ENCODE assay signal across 10 cellular contexts in genomic region chr1:204466416-204467405, GRCh38. TPM values are rescaled to one million over a fixed set of nuclear protein-coding genes. Genes with fewer than 3 reads are reported as not detected.
DNase-seq lines count a peak whose midpoint lies in the region; ATAC-seq and TF ChIP-seq lines count a peak whose summit lies in the region.
"Had no signal": no experiment of that assay in that cellular context is flagged by ENCODE, and none has a peak within 500 bp of the region (broad histone marks: within the 10 kb centered on the region; RNA-seq: fewer than 3 reads in every experiment).

No MANE protein-coding gene starts in this region.

- CTCF ChIA-PET in HEK293 (lab: Yijun Ruan, JAX): interaction anchor here (0.5 to 1.2 kb wide), 4 partner anchors 10 to 70 kb away, joined by 3 to 6 read pairs (median 4); no protein-coding TSS in a partner anchor

- H3K4me1 ChIP-seq in HEK293 (ENCODE audit: control insufficient read depth, insufficient read depth, low read length) (no peaks in the 10 kb centered on the region), right cardiac atrium (ENCODE audit: control insufficient read depth, insufficient read depth, low read length) (peaks cover 50% of the 10 kb centered on the region), spleen (peaks cover 44 to 73% (median 61%) of the 10 kb centered on the region in 6 donors), GM23248 (ENCODE audit: insufficient read depth) (no peaks in the 10 kb centered on the region)

- H3K4me3 ChIP-seq in HEK293 (ENCODE audit: low read depth, low read length): no peak overlapping the region
- peak overlapping the region; percentile 29 for H3K4me3 ChIP-seq in right cardiac atrium (ENCODE audit: low read length)
- no peak overlapping the region for H3K4me3 ChIP-seq in spleen
- H3K4me3 ChIP-seq in GM23248: no peak overlapping the region
- H3K4me3 ChIP-seq: smooth muscle cell had no signal

- H3K9me2 ChIP-seq in GM23248 (ENCODE audit: insufficient read depth): no peaks in the 10 kb centered on the region

- peak; percentile 50 to 82 (median 81) for DNase-seq in right cardiac atrium
- no peak for DNase-seq in spleen
- DNase-seq in GM23248: no peak
- no peak for DNase-seq in hepatic stellate cell (ENCODE audit: low spot score)
- DNase-seq: amniotic stem cell had no signal

- no peaks in the 10 kb centered on the region for H3K27me3 ChIP-seq in right cardiac atrium (ENCODE audit: control insufficient read depth, insufficient read depth)
- no peaks in the 10 kb centered on the region for H3K27me3 ChIP-seq in spleen (replicated peaks in 1 of 7)
- peaks cover 6% of the 10 kb centered on the region; the same call in 1 of the 2 replicates for H3K27me3 ChIP-seq in GM23248 (replicated peaks; ENCODE audit: insufficient read depth)

- no peak for TF ChIP-seq CTCF in HEK293 (tag by site-specific recombination; IDR thresholded peaks at IDR 0.05)
- no peak for TF ChIP-seq CTCF in spleen (IDR thresholded peaks at IDR 0.05 in 8 of 11, conservative IDR thresholded peaks at IDR 0.05 in 3 of 11)

- ATAC-seq in activated T-helper 17 cell treated with anti-CD3 and anti-CD28 coated beads, Interleukin-2, amount 50 U/mL, for 72 hours (replicated peaks): no peak
- peak; percentile 67 to 74 for ATAC-seq in right cardiac atrium
- no peak for ATAC-seq in HG03039 (IDR thresholded peaks at IDR 0.05; ENCODE audit: unreplicated experiment)
- no peak for ATAC-seq in GM19452 (IDR thresholded peaks at IDR 0.05; ENCODE audit: unreplicated experiment)

- no peak for TF ChIP-seq POLR2A in spleen (IDR thresholded peaks at IDR 0.05)

- POLR2A ChIA-PET in HEK293 (lab: Yijun Ruan, JAX): no interaction called here

- no peaks in the 10 kb centered on the region for H3K9me3 Mint-ChIP-seq in activated T-helper 17 cell treated with anti-CD3 and anti-CD28 coated beads, Interleukin-2, amount 50 U/mL, for 72 hours

- H2AFZ ChIP-seq in GM23248: no peak overlapping the region

- H3K4me2 ChIP-seq in GM23248 (ENCODE audit: unreplicated experiment): no peak overlapping the region
- H3K4me2 ChIP-seq: smooth muscle cell had no signal

- no peak overlapping the region for H3K9ac ChIP-seq in GM23248

- H3K9me3 ChIP-seq in HEK293 (ENCODE audit: control insufficient read depth, insufficient read depth, low read depth, low read length) (no peaks in the 10 kb centered on the region), right cardiac atrium (ENCODE audit: control insufficient read depth, low read length) (no peaks in the 10 kb centered on the region), spleen (no peaks in the 10 kb centered on the region), GM23248 (ENCODE audit: low read depth) (no peaks in the 10 kb centered on the region)

- no peaks in the 10 kb centered on the region for H4K20me1 ChIP-seq in GM23248 (ENCODE audit: insufficient read depth)

- peaks cover 69% of the 10 kb centered on the region for H3K36me3 Mint-ChIP-seq in activated T-helper 17 cell treated with anti-CD3 and anti-CD28 coated beads, Interleukin-2, amount 50 U/mL, for 72 hours (ENCODE audit: low read depth)

- no peaks in the 10 kb centered on the region for H3K27me3 Mint-ChIP-seq in activated T-helper 17 cell treated with anti-CD3 and anti-CD28 coated beads, Interleukin-2, amount 50 U/mL, for 72 hours

- intact Hi-C loops in right cardiac atrium (cut with DNase I) (no loop called here), spleen (cut with DNase I; ENCODE audit: low total_unique reads) (no loop called here)

- H3K4me1 Mint-ChIP-seq in activated T-helper 17 cell treated with anti-CD3 and anti-CD28 coated beads, Interleukin-2, amount 50 U/mL, for 72 hours: peaks cover 40% of the 10 kb centered on the region

- WGBS in right cardiac atrium: 25% methylated on average over 17 of the region's 17 CpGs
- 48 to 70% (median 64%) methylated on average over 15 to 17 of the region's 17 CpGs for WGBS in spleen, 5 donors
- 50 to 57% methylated on average over 16 to 17 of the region's 17 CpGs for WGBS in GM23248 (ENCODE audit: low coverage in 1 of 2, low lambda C conversion rate in 2 of 2, missing lambda C conversion rate in 2 of 2), 2 experiments

- H3K4me3 Mint-ChIP-seq in activated T-helper 17 cell treated with anti-CD3 and anti-CD28 coated beads, Interleukin-2, amount 50 U/mL, for 72 hours: no peak overlapping the region

- H3K27ac ChIP-seq in HEK293 (ENCODE audit: extremely low read depth, low read depth, low read length) (no peak overlapping the region), right cardiac atrium (ENCODE audit: low read length) (peak overlapping the region; percentile 98), spleen (peak overlapping the region; percentile 60 to 85 (median 81)), GM23248 (no peak overlapping the region)

- H3K27ac Mint-ChIP-seq in activated T-helper 17 cell treated with anti-CD3 and anti-CD28 coated beads, Interleukin-2, amount 50 U/mL, for 72 hours: peak overlapping the region; percentile 10

- H3F3A ChIP-seq in GM23248 (ENCODE audit: insufficient read depth): no peaks in the 10 kb centered on the region

- H3K36me3 ChIP-seq in HEK293 (ENCODE audit: control insufficient read depth in 2 of 2, insufficient read depth in 1 of 2, low read length in 2 of 2) (no peaks in the 10 kb centered on the region), spleen (peaks cover 0 to 46% (median 13%) of the 10 kb centered on the region in 6 donors), GM23248 (ENCODE audit: low read depth) (no peaks in the 10 kb centered on the region)

- in situ Hi-C loops in GM23248 (cut with MboI): no loop called here

- no peaks in the 10 kb centered on the region for H3K79me2 ChIP-seq in GM23248 (ENCODE audit: insufficient read depth)

TF ChIP-seq in HEK293, 187 proteins besides CTCF, POLR2A, EP300 and RAD21:
- 0 out of 2 replicates have a peak, but pooled peaks have one; percentile 14 for TF ChIP-seq ZIC2 (tag by site-specific recombination; IDR thresholded peaks at IDR 0.05)
- peak; percentile 31; the same call in 1 of the 2 replicates for TF ChIP-seq PRDM1 (tag by site-specific recombination; IDR thresholded peaks at IDR 0.05)
- no peak for TF ChIP-seq ZFP3 (tag by site-specific recombination; IDR thresholded peaks at IDR 0.05; ENCODE audit: low read depth)
- no peak for TF ChIP-seq ZFP41 (tag by site-specific recombination; IDR thresholded peaks at IDR 0.05; ENCODE audit: borderline replicate concordance)
- no peak for TF ChIP-seq ZNF747 (tag by site-specific recombination; IDR thresholded peaks at IDR 0.05)

RNA-seq across cellular contexts. Expression of gene PIK3C2B, which starts 27.9 kb away (rescaled TPM):
- 10 to 100 TPM; 31.0 to 67.6 TPM for total RNA-seq in activated T-helper 17 cell treated with anti-CD3 and anti-CD28 coated beads, Interleukin-2, amount 50 U/mL, for 72 hours
- total RNA-seq in right cardiac atrium (10 to 100 TPM; 24.9 to 32.7 (median 29.0) TPM), spleen (10 to 100 TPM; 45.8 to 72.2 (median 66.5) TPM)
- polyA plus RNA-seq in right cardiac atrium (13.3 TPM), spleen (10 to 100 TPM in 2 of 3 donors, 1 to 10 TPM in 1; 9.5 to 22.4 (median 10.8) TPM), GM23248 (2016; fragmentation: Nextera tagmentation; extraction: Ambion mirVana) (0.20 and 0.53 TPM in 2 replicates)
- 0.63 and 0.76 TPM in 2 replicates for total RNA-seq in GM23248 (2014; rRNA removed; shearing (Covaris generic))

RNA-seq across cellular contexts. Expression of gene MDM4, which starts 49.5 kb away (rescaled TPM):
- 100 to 1,000 TPM in 1 of 2 donors, 10 to 100 TPM in 1; 71.3 to 130 TPM for total RNA-seq in activated T-helper 17 cell treated with anti-CD3 and anti-CD28 coated beads, Interleukin-2, amount 50 U/mL, for 72 hours
- total RNA-seq in right cardiac atrium (10 to 100 TPM; 29.9 to 48.2 (median 34.9) TPM), spleen (100 to 1,000 TPM; 112 to 192 (median 163) TPM)
- polyA plus RNA-seq in right cardiac atrium (10.5 TPM), spleen (10 to 100 TPM; 10.6 to 16.8 (median 13.8) TPM), GM23248 (2016; fragmentation: Nextera tagmentation; extraction: Ambion mirVana) (9.6 and 11.7 TPM in 2 replicates)
- 12.6 and 17.2 TPM in 2 replicates for total RNA-seq in GM23248 (2014; rRNA removed; shearing (Covaris generic))

RNA-seq across cellular contexts. Expression of gene PPP1R15B, which starts 55.1 kb away (rescaled TPM):
- total RNA-seq in activated T-helper 17 cell treated with anti-CD3 and anti-CD28 coated beads, Interleukin-2, amount 50 U/mL, for 72 hours: 10 to 100 TPM; 63.9 to 71.6 TPM
- 10 to 100 TPM; 20.0 to 36.3 (median 23.9) TPM for total RNA-seq in right cardiac atrium
- 14.2 TPM for polyA plus RNA-seq in right cardiac atrium
- total RNA-seq in spleen: 10 to 100 TPM; 46.3 to 73.1 (median 63.8) TPM
- polyA plus RNA-seq in spleen: 10 to 100 TPM; 10.8 to 17.2 (median 12.5) TPM
- total RNA-seq in GM23248 (2014; rRNA removed; shearing (Covaris generic)): 27.6 and 28.4 TPM in 2 replicates
- 14.5 and 15.4 TPM in 2 replicates for polyA plus RNA-seq in GM23248 (2016; fragmentation: Nextera tagmentation; extraction: Ambion mirVana)

Comparison
In these comparisons a context has a peak if more than half of its experiments do, and no peak if none do; other contexts are left out.
1. H3K27ac ChIP-seq: peak in right cardiac atrium (single experiment) and spleen (8 of 8); none in HEK293 (single experiment) and GM23248 (single experiment).
2. ATAC-seq: peak in right cardiac atrium (2 of 2); none in activated T-helper 17 cell treated with anti-CD3 and anti-CD28 coated beads, Interleukin-2, amount 50 U/mL, for 72 hours (single experiment), HG03039 (single experiment) and GM19452 (single experiment).
3. DNase-seq: peak in right cardiac atrium (3 of 3); none in spleen (single experiment), GM23248 (single experiment) and hepatic stellate cell (single experiment).
4. RNA of gene PIK3C2B, which starts 27.9 kb away (total RNA-seq): 31.0 to 67.6 TPM in activated T-helper 17 cell treated with anti-CD3 and anti-CD28 coated beads, Interleukin-2, amount 50 U/mL, for 72 hours, 45.8 to 72.2 TPM in spleen and 24.9 to 32.7 TPM in right cardiac atrium; 0.63 to 0.76 TPM in GM23248; every median in the first group is over 10 times any median in the second.